Comparison of ENCODE assay signal across 24 cellular contexts in genomic region chr2:75751360-75751759, GRCh38. TPM values are rescaled to one million over a fixed set of nuclear protein-coding genes. Genes with fewer than 3 reads are reported as not detected.
DNase-seq lines count a peak whose midpoint lies in the region; ATAC-seq and TF ChIP-seq lines count a peak whose summit lies in the region.
"Had no signal": no experiment of that assay in that cellular context is flagged by ENCODE, and none has a peak within 500 bp of the region (broad histone marks: within the 10 kb centered on the region; RNA-seq: fewer than 3 reads in every experiment).

No MANE protein-coding gene starts in this region.

- POLR2A ChIA-PET in activated CD4-positive, alpha-beta memory T cell treated with anti-CD3 and anti-CD28 coated beads, Interleukin-2, amount 10 ng/mL, durations not matched to agents 7 days and 5 days (lab: Charles Lee) = no interaction called here

- H3K27me3 Mint-ChIP-seq in activated CD4-positive, alpha-beta memory T cell treated with anti-CD3 and anti-CD28 coated beads, Interleukin-2, amount 10 ng/mL, durations not matched to agents 7 days and 5 days = peaks cover 7% of the 10 kb centered on the region

- no peak for TF ChIP-seq CTCF in GM10266 (IDR thresholded peaks at IDR 0.05; ENCODE audit: control insufficient read depth, insufficient read depth, low read depth, missing control alignments)

- DNase-seq in NCI-H1105 (lab: John Stamatoyannopoulos, UW) (peak; percentile 7), GM19238 (ENCODE audit: insufficient read length, low spot score) (no peak), left cardiac atrium (no peak), GM10266 (ENCODE audit: extremely low spot score) (no peak)
- no peak for DNase-seq in activated CD4-positive, alpha-beta memory T cell treated with anti-CD3 and anti-CD28 coated beads, Interleukin-2, amount 10 ng/mL, durations not matched to agents 7 days and 5 days
- DNase-seq: activated CD4-positive, CD25-positive, alpha-beta regulatory T cell treated with anti-CD3 and anti-CD28 coated beads, Interleukin-2, amount 50 U/mL, for 72 hours; activated CD8-positive, alpha-beta memory T cell treated with anti-CD3 and anti-CD28 coated beads for 24 hours; activated T-cell treated with anti-CD3 and anti-CD28 coated beads, Interleukin-2, amount 50 U/mL, for 24 hours; BE2C; GDM1; glutamatergic neuron; HCEC 1CT; lower lobe of right lung; mucosa of descending colon; NCI-H2107; nephron progenitor cell; SHP77 treated with DMSO at 0.1 percent for 48 hours; stimulated activated CD4-positive, alpha-beta T cell treated with anti-CD3 and anti-CD28 coated beads, Interleukin-4, amount 100 ng/mL, for 1 hour; stimulated activated naive B cell treated with anti-CD40 and anti-IgM and Interleukin-4, amounts not matched to agents 10 μg/mL and 1 μg/mL and 100 μg/mL, for 72 hours; SW 1271 had no signal

- H3K36me3 Mint-ChIP-seq in activated CD4-positive, alpha-beta memory T cell treated with anti-CD3 and anti-CD28 coated beads, Interleukin-2, amount 10 ng/mL, durations not matched to agents 7 days and 5 days (ENCODE audit: low read depth) = no peaks in the 10 kb centered on the region
- H3K36me3 Mint-ChIP-seq: stimulated activated naive B cell treated with anti-CD40 and anti-IgM and Interleukin-4, amounts not matched to agents 10 μg/mL and 1 μg/mL and 100 μg/mL, for 72 hours had no signal

- no peak overlapping the region for H3K27ac Mint-ChIP-seq in activated CD4-positive, alpha-beta memory T cell treated with anti-CD3 and anti-CD28 coated beads, Interleukin-2, amount 10 ng/mL, durations not matched to agents 7 days and 5 days
- H3K27ac Mint-ChIP-seq: activated T-cell treated with anti-CD3 and anti-CD28 coated beads, Interleukin-2, amount 50 U/mL, for 24 hours; stimulated activated naive B cell treated with anti-CD40 and anti-IgM and Interleukin-4, amounts not matched to agents 10 μg/mL and 1 μg/mL and 100 μg/mL, for 72 hours had no signal

- CTCF ChIA-PET in activated CD4-positive, alpha-beta memory T cell treated with anti-CD3 and anti-CD28 coated beads, Interleukin-2, amount 10 ng/mL, durations not matched to agents 7 days and 5 days (lab: Charles Lee) = no interaction called here

- peak; percentile 71 for ATAC-seq in GM18498 (IDR thresholded peaks at IDR 0.05; ENCODE audit: unreplicated experiment)
- ATAC-seq in GM19463 (IDR thresholded peaks at IDR 0.05; ENCODE audit: unreplicated experiment) = peak; percentile 49
- ATAC-seq in HG02885 (IDR thresholded peaks at IDR 0.05; ENCODE audit: poor library complexity, unreplicated experiment) = peak; percentile 75
- ATAC-seq in left cardiac atrium = no peak
- ATAC-seq: lower lobe of right lung; mucosa of descending colon; Panc1; stimulated activated naive B cell treated with anti-CD40 and anti-IgM and Interleukin-4, amounts not matched to agents 10 μg/mL and 1 μg/mL and 100 μg/mL, for 72 hours had no signal

- intact Hi-C loops in left cardiac atrium (cut with DNase I) = no loop called here

- H3K9me3 Mint-ChIP-seq in activated CD4-positive, alpha-beta memory T cell treated with anti-CD3 and anti-CD28 coated beads, Interleukin-2, amount 10 ng/mL, durations not matched to agents 7 days and 5 days = no peaks in the 10 kb centered on the region
- H3K9me3 Mint-ChIP-seq: activated T-cell treated with anti-CD3 and anti-CD28 coated beads, Interleukin-2, amount 50 U/mL, for 24 hours; stimulated activated naive B cell treated with anti-CD40 and anti-IgM and Interleukin-4, amounts not matched to agents 10 μg/mL and 1 μg/mL and 100 μg/mL, for 72 hours had no signal

- H3K4me3 Mint-ChIP-seq in activated CD4-positive, alpha-beta memory T cell treated with anti-CD3 and anti-CD28 coated beads, Interleukin-2, amount 10 ng/mL, durations not matched to agents 7 days and 5 days = no peak overlapping the region
- H3K4me3 Mint-ChIP-seq: activated T-cell treated with anti-CD3 and anti-CD28 coated beads, Interleukin-2, amount 50 U/mL, for 24 hours; nephron progenitor cell; stimulated activated naive B cell treated with anti-CD40 and anti-IgM and Interleukin-4, amounts not matched to agents 10 μg/mL and 1 μg/mL and 100 μg/mL, for 72 hours had no signal

- H3K4me1 Mint-ChIP-seq in activated CD4-positive, alpha-beta memory T cell treated with anti-CD3 and anti-CD28 coated beads, Interleukin-2, amount 10 ng/mL, durations not matched to agents 7 days and 5 days = no peaks in the 10 kb centered on the region
- H3K4me1 Mint-ChIP-seq: stimulated activated naive B cell treated with anti-CD40 and anti-IgM and Interleukin-4, amounts not matched to agents 10 μg/mL and 1 μg/mL and 100 μg/mL, for 72 hours had no signal

RNA-seq across cellular contexts. Expression of gene GCFC2, which starts 40.6 kb away (rescaled TPM):
- 10 to 100 TPM; 10.4 to 14.7 TPM for total RNA-seq in left cardiac atrium
- 10 to 100 TPM; 20.4 to 21.6 TPM for total RNA-seq in activated CD4-positive, alpha-beta memory T cell treated with anti-CD3 and anti-CD28 coated beads, Interleukin-2, amount 10 ng/mL, durations not matched to agents 7 days and 5 days

Comparison
In these comparisons a context has a peak if more than half of its experiments do, and no peak if none do; other contexts are left out.
1. ATAC-seq: peak in GM18498 (single experiment), GM19463 (single experiment) and HG02885 (single experiment); none in left cardiac atrium (0 of 2).